1 cellular context compared by ENCODE assay signal in genomic region chr17:75396025-75396424, GRCh38.
TF ChIP-seq lines count a peak whose summit lies in the region.

No MANE protein-coding gene starts in this region.

TF ChIP-seq in GM23338, 12 proteins besides CTCF, POLR2A, EP300 and RAD21 (continued from another document):
- TF ChIP-seq ZNF462 (CRISPR knock-in tag; IDR thresholded peaks at IDR 0.05) (no peak), REST (IDR thresholded peaks at IDR 0.05; ENCODE audit: unreplicated experiment) (no peak), NANOG (IDR thresholded peaks at IDR 0.05; ENCODE audit: borderline replicate concordance) (no peak), EZH2phosphoT487 (IDR thresholded peaks at IDR 0.05; ENCODE audit: unreplicated experiment) (no peak), JUNB (IDR thresholded peaks at IDR 0.05; ENCODE audit: unreplicated experiment) (no peak), EZH2 (IDR thresholded peaks at IDR 0.05; ENCODE audit: low read depth, unreplicated experiment) (no peak), POLR2AphosphoS5 (IDR thresholded peaks at IDR 0.05; ENCODE audit: low read depth) (no peak), ZNF331 (CRISPR knock-in tag; IDR thresholded peaks at IDR 0.05; ENCODE audit: low read depth) (no peak), STAT1 (IDR thresholded peaks at IDR 0.05; ENCODE audit: unreplicated experiment) (no peak)
